In genomic region chr17:7034955-7035590, GRCh38 we compare ENCODE assay signal across 8 cellular contexts. TPM values are rescaled to one million over a fixed set of nuclear protein-coding genes. Genes with fewer than 3 reads are reported as not detected.
DNase-seq lines count a peak whose midpoint lies in the region; ATAC-seq lines count a peak whose summit lies in the region.

No MANE protein-coding gene starts in this region.

- peak overlapping the region; percentile 95 for H3K4me3 Mint-ChIP-seq in activated naive CD8-positive, alpha-beta T cell treated with anti-CD3 and anti-CD28 coated beads, Interleukin-2, amount 10 ng/mL, durations not matched to agents 7 days and 5 days
- H3K4me3 Mint-ChIP-seq in stimulated activated memory B cell treated with anti-CD40 and anti-IgM and Interleukin-4, amounts not matched to agents 10 μg/mL and 1 μg/mL and 100 μg/mL, for 72 hours = peak overlapping the region; percentile 94

- H3K4me1 Mint-ChIP-seq in activated naive CD8-positive, alpha-beta T cell treated with anti-CD3 and anti-CD28 coated beads, Interleukin-2, amount 10 ng/mL, durations not matched to agents 7 days and 5 days = peaks cover 46% of the 10 kb centered on the region
- peaks cover 62% of the 10 kb centered on the region for H3K4me1 Mint-ChIP-seq in stimulated activated memory B cell treated with anti-CD40 and anti-IgM and Interleukin-4, amounts not matched to agents 10 μg/mL and 1 μg/mL and 100 μg/mL, for 72 hours

- peaks cover 3% of the 10 kb centered on the region for H3K9me3 ChIP-seq in iPS-18c (ENCODE audit: control insufficient read depth, insufficient read depth, low read length)

- no peaks in the 10 kb centered on the region for H3K9me3 Mint-ChIP-seq in activated naive CD8-positive, alpha-beta T cell treated with anti-CD3 and anti-CD28 coated beads, Interleukin-2, amount 10 ng/mL, durations not matched to agents 7 days and 5 days
- no peaks in the 10 kb centered on the region for H3K9me3 Mint-ChIP-seq in stimulated activated memory B cell treated with anti-CD40 and anti-IgM and Interleukin-4, amounts not matched to agents 10 μg/mL and 1 μg/mL and 100 μg/mL, for 72 hours

- no peaks in the 10 kb centered on the region for H3K27me3 Mint-ChIP-seq in activated naive CD8-positive, alpha-beta T cell treated with anti-CD3 and anti-CD28 coated beads, Interleukin-2, amount 10 ng/mL, durations not matched to agents 7 days and 5 days
- no peaks in the 10 kb centered on the region for H3K27me3 Mint-ChIP-seq in stimulated activated memory B cell treated with anti-CD40 and anti-IgM and Interleukin-4, amounts not matched to agents 10 μg/mL and 1 μg/mL and 100 μg/mL, for 72 hours

- ATAC-seq in GM19035 (IDR thresholded peaks at IDR 0.05; ENCODE audit: unreplicated experiment) (peak; percentile 14), HG03354 (IDR thresholded peaks at IDR 0.05; ENCODE audit: poor library complexity, severe bottlenecking, unreplicated experiment) (peak; percentile 22)
- peak; percentile 53 for ATAC-seq in activated naive CD8-positive, alpha-beta T cell treated with anti-CD3 and anti-CD28 coated beads, Interleukin-2, amount 10 ng/mL, durations not matched to agents 7 days and 5 days (ENCODE audit: low read depth)
- ATAC-seq in stimulated activated memory B cell treated with anti-CD40 and anti-IgM and Interleukin-4, amounts not matched to agents 10 μg/mL and 1 μg/mL and 100 μg/mL, for 72 hours = peak; percentile 47

- H3K36me3 Mint-ChIP-seq in activated naive CD8-positive, alpha-beta T cell treated with anti-CD3 and anti-CD28 coated beads, Interleukin-2, amount 10 ng/mL, durations not matched to agents 7 days and 5 days = peaks cover 6% of the 10 kb centered on the region
- no peaks in the 10 kb centered on the region for H3K36me3 Mint-ChIP-seq in stimulated activated memory B cell treated with anti-CD40 and anti-IgM and Interleukin-4, amounts not matched to agents 10 μg/mL and 1 μg/mL and 100 μg/mL, for 72 hours

- peak overlapping the region; percentile 89 for H3K27ac Mint-ChIP-seq in activated naive CD8-positive, alpha-beta T cell treated with anti-CD3 and anti-CD28 coated beads, Interleukin-2, amount 10 ng/mL, durations not matched to agents 7 days and 5 days
- H3K27ac Mint-ChIP-seq in stimulated activated memory B cell treated with anti-CD40 and anti-IgM and Interleukin-4, amounts not matched to agents 10 μg/mL and 1 μg/mL and 100 μg/mL, for 72 hours = peak overlapping the region; percentile 98

- DNase-seq in activated naive CD8-positive, alpha-beta T cell treated with anti-CD3 and anti-CD28 coated beads, Interleukin-2, amount 10 ng/mL, durations not matched to agents 7 days and 5 days = peak; percentile 50
- DNase-seq in CD1c-positive myeloid dendritic cell (ENCODE audit: extremely low spot score) (no peak), AG08395 (ENCODE audit: low spot score) (no peak), H4 (ENCODE audit: low spot score) (no peak)

- H3K4me3 ChIP-seq in iPS-18c (ENCODE audit: insufficient read depth, low read depth, low read length) = peak overlapping the region; percentile 90; the same call in 1 of the 2 replicates

- POLR2A ChIA-PET in activated naive CD8-positive, alpha-beta T cell treated with anti-CD3 and anti-CD28 coated beads, Interleukin-2, amount 10 ng/mL, durations not matched to agents 7 days and 5 days (lab: Charles Lee) = interaction anchor here (0.6 to 2.8 kb wide), 22 partner anchors 8 to 839 kb away, joined by 3 to 57 read pairs (median 4); partner anchors contain the start of genes ACADVL, ACAP1, BCL6B and DLG4

RNA-seq across cellular contexts. Expression of gene SLC16A13, which starts 0.7 kb away (rescaled TPM):
- total RNA-seq in activated naive CD8-positive, alpha-beta T cell treated with anti-CD3 and anti-CD28 coated beads, Interleukin-2, amount 10 ng/mL, durations not matched to agents 7 days and 5 days = 10 to 100 TPM; 15.8 to 16.0 TPM
- 0.77 TPM in 1 of 2 replicates, not detected in the other for total RNA-seq in H4 (2014; rRNA removed; shearing (Covaris generic))

RNA-seq across cellular contexts. Expression of gene SLC16A11, which starts 8.8 kb away (rescaled TPM):
- 1 to 10 TPM; 1.2 to 1.7 TPM for total RNA-seq in activated naive CD8-positive, alpha-beta T cell treated with anti-CD3 and anti-CD28 coated beads, Interleukin-2, amount 10 ng/mL, durations not matched to agents 7 days and 5 days
- not detected in 2 replicates for total RNA-seq in H4 (2014; rRNA removed; shearing (Covaris generic))

RNA-seq across cellular contexts. Expression of gene BCL6B, which starts 12.2 kb away (rescaled TPM):
- total RNA-seq in activated naive CD8-positive, alpha-beta T cell treated with anti-CD3 and anti-CD28 coated beads, Interleukin-2, amount 10 ng/mL, durations not matched to agents 7 days and 5 days = under 1 TPM; 0.36 to 0.54 TPM
- not detected in 2 replicates for total RNA-seq in H4 (2014; rRNA removed; shearing (Covaris generic))

RNA-seq across cellular contexts. Expression of gene RNASEK, which starts 22.6 kb away (rescaled TPM):
- 100 to 1,000 TPM; 114 to 128 TPM for total RNA-seq in activated naive CD8-positive, alpha-beta T cell treated with anti-CD3 and anti-CD28 coated beads, Interleukin-2, amount 10 ng/mL, durations not matched to agents 7 days and 5 days
- total RNA-seq in H4 (2014; rRNA removed; shearing (Covaris generic)) = 166 and 188 TPM in 2 replicates

RNA-seq across cellular contexts. Expression of gene ALOX12, which starts 39.2 kb away (rescaled TPM):
- total RNA-seq in activated naive CD8-positive, alpha-beta T cell treated with anti-CD3 and anti-CD28 coated beads, Interleukin-2, amount 10 ng/mL, durations not matched to agents 7 days and 5 days = not detected
- not detected in 2 replicates for total RNA-seq in H4 (2014; rRNA removed; shearing (Covaris generic))
